ENCODE assay signal across 1 cellular context in the genomic region with DNA sequence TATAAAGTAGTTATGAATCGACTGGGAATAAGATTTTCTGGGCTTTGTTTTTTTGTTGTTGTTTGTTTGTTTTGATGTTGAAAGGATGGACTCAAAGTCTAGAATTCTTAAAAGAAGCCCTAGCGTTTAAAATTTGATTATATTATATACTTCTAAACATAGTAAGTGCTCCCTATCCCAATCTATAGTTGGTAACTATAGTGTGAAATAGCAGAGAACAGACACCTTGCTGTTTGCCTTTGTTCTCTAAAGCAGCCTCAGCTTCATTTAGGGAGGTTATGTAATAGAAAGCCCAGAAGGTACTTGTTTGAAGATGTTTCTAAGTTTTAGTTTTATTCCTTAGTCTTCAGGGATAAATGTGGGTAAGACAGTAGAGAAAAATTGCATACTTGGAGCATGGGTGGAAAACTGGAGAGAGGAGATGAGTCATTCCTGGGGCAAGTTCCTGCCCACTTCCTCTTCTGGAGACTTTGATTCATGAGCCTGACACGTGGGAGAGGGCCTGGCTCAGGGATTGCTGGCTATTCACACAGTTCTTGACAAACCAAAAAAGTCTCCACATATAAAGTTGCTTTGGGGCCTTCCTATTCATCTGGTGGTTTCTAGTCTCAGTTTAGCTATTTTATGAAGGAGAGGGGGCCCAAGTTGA.
TF ChIP-seq lines count a peak whose summit lies in the region.

No MANE protein-coding gene starts in this region.

TF ChIP-seq in K562, 482 proteins besides CTCF, POLR2A, EP300 and RAD21 (continued from another document):
- TF ChIP-seq CHCHD3 (CRISPR knock-in tag; IDR thresholded peaks at IDR 0.05) (no peak), SPI1 (IDR thresholded peaks at IDR 0.05; ENCODE audit: borderline replicate concordance, low read depth, low read length) (peak; percentile 99), POLR2AphosphoS5 (IDR thresholded peaks at IDR 0.05; ENCODE audit: control insufficient read depth, insufficient read depth, low read depth, low read length) (no peak), TAF15 (IDR thresholded peaks at IDR 0.05; ENCODE audit: low read depth, low read length) (no peak), ZBED1 (IDR thresholded peaks at IDR 0.05) (no peak), DPF2 (IDR thresholded peaks at IDR 0.05) (no peak), RB1 (IDR thresholded peaks at IDR 0.05; ENCODE audit: low read depth) (no peak), BMI1 (IDR thresholded peaks at IDR 0.05; ENCODE audit: low read length) (no peak)
- TF ChIP-seq, protein P1, sequence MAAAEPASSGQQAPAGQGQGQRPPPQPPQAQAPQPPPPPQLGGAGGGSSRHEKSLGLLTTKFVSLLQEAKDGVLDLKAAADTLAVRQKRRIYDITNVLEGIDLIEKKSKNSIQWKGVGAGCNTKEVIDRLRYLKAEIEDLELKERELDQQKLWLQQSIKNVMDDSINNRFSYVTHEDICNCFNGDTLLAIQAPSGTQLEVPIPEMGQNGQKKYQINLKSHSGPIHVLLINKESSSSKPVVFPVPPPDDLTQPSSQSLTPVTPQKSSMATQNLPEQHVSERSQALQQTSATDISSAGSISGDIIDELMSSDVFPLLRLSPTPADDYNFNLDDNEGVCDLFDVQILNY (CRISPR knock-in tag; IDR thresholded peaks at IDR 0.05), result no peak
- TF ChIP-seq, protein P2, sequence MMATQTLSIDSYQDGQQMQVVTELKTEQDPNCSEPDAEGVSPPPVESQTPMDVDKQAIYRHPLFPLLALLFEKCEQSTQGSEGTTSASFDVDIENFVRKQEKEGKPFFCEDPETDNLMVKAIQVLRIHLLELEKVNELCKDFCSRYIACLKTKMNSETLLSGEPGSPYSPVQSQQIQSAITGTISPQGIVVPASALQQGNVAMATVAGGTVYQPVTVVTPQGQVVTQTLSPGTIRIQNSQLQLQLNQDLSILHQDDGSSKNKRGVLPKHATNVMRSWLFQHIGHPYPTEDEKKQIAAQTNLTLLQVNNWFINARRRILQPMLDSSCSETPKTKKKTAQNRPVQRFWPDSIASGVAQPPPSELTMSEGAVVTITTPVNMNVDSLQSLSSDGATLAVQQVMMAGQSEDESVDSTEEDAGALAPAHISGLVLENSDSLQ (IDR thresholded peaks at IDR 0.05), result peak; percentile 92
- TF ChIP-seq, protein P3, sequence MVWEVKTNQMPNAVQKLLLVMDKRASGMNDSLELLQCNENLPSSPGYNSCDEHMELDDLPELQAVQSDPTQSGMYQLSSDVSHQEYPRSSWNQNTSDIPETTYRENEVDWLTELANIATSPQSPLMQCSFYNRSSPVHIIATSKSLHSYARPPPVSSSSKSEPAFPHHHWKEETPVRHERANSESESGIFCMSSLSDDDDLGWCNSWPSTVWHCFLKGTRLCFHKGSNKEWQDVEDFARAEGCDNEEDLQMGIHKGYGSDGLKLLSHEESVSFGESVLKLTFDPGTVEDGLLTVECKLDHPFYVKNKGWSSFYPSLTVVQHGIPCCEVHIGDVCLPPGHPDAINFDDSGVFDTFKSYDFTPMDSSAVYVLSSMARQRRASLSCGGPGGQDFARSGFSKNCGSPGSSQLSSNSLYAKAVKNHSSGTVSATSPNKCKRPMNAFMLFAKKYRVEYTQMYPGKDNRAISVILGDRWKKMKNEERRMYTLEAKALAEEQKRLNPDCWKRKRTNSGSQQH (CRISPR knock-in tag; IDR thresholded peaks at IDR 0.05), result no peak
- TF ChIP-seq, protein P4, sequence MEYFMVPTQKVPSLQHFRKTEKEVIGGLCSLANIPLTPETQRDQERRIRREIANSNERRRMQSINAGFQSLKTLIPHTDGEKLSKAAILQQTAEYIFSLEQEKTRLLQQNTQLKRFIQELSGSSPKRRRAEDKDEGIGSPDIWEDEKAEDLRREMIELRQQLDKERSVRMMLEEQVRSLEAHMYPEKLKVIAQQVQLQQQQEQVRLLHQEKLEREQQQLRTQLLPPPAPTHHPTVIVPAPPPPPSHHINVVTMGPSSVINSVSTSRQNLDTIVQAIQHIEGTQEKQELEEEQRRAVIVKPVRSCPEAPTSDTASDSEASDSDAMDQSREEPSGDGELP (CRISPR knock-in tag; IDR thresholded peaks at IDR 0.05; ENCODE audit: borderline replicate concordance), result no peak
TF ChIP-seq in K562: peak in this region for 24.
